ENCODE assay signal across 10 cellular contexts in the genomic region with DNA sequence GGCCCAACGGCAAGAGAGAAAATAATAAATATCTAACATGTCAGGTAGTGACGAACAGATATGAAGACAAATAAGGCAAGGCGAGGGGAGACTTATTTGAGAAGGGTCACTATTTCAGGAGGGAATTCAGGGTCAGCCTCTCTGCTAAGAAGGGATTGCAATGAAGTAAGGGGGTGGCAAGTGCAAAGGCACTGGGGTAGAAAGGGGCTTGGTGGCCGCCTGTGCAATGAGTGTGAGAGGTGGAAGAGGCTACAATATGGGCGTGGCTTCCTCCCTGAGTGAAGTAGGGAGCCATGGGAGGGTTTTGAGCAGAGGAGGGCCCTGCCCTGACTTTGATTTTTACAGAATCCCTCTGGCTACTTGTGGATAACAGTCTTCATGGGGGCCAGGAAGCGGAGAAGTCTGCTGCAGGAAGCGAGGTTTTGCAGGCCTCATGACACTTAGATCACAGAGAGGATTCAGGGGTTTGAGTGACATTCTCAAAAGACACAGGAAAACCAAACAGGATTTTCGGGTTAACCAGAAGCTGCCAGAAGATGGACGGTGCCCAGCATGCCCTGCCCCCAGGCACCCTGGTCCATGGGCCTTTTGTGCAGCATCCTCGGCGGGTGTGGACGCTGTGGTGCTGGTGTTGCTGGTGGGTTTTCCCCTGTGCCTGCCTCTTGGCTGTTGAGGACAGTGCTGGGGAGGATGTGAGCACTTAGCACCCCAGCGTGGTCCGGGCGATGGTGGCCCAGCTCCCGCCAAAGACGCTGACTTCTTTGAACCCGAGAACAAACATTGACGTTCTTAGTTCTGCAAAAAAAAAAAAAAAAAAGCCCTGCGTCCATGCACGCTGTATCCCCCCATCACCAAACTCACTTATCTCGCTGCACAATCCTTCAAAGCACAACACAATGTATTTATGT.
DNase-seq lines count a peak whose midpoint lies in the region; ATAC-seq and TF ChIP-seq lines count a peak whose summit lies in the region.
"Had no signal": no experiment of that assay in that cellular context is flagged by ENCODE, and none has a peak within 500 bp of the region (broad histone marks: within the 10 kb centered on the region; RNA-seq: fewer than 3 reads in every experiment).

No MANE protein-coding gene starts in this region.

- H3K4me3 Mint-ChIP-seq in endothelial cell (ENCODE audit: unreplicated experiment): no peak overlapping the region
- H3K4me3 Mint-ChIP-seq in stimulated activated effector memory CD8-positive, alpha-beta T cell treated with anti-CD3 and anti-CD28 coated beads, Interleukin-12 subunit alpha, Interleukin-12 subunit beta, amount 100 ng/mL, for 72 hours: peak overlapping the region; percentile 52

- peak; percentile 94 for ATAC-seq in stimulated activated effector memory CD8-positive, alpha-beta T cell treated with anti-CD3 and anti-CD28 coated beads, Interleukin-12 subunit alpha, Interleukin-12 subunit beta, amount 100 ng/mL, for 72 hours
- ATAC-seq in GM19455 (IDR thresholded peaks at IDR 0.05; ENCODE audit: unreplicated experiment) (no peak), HG03378 (IDR thresholded peaks at IDR 0.05; ENCODE audit: unreplicated experiment) (no peak)

- no peak for TF ChIP-seq POLR2A in esophagus muscularis mucosa (IDR thresholded peaks at IDR 0.05; ENCODE audit: low read depth)

- no peaks in the 10 kb centered on the region for H3K27me3 ChIP-seq in esophagus muscularis mucosa
- H3K27me3 ChIP-seq: vagina had no signal

- H3K4me1 Mint-ChIP-seq in endothelial cell (ENCODE audit: unreplicated experiment): peaks cover 55% of the 10 kb centered on the region
- peaks cover 77% of the 10 kb centered on the region for H3K4me1 Mint-ChIP-seq in stimulated activated effector memory CD8-positive, alpha-beta T cell treated with anti-CD3 and anti-CD28 coated beads, Interleukin-12 subunit alpha, Interleukin-12 subunit beta, amount 100 ng/mL, for 72 hours

- H3K9me3 ChIP-seq in esophagus muscularis mucosa: no peaks in the 10 kb centered on the region
- H3K9me3 ChIP-seq: vagina had no signal

- intact Hi-C loops in esophagus muscularis mucosa (cut with DNase I): no loop called here

- no peak for TF ChIP-seq EP300 in esophagus muscularis mucosa (IDR thresholded peaks at IDR 0.05)

- peak overlapping the region; percentile 70 for H3K27ac Mint-ChIP-seq in endothelial cell (ENCODE audit: unreplicated experiment)
- H3K27ac Mint-ChIP-seq in stimulated activated effector memory CD8-positive, alpha-beta T cell treated with anti-CD3 and anti-CD28 coated beads, Interleukin-12 subunit alpha, Interleukin-12 subunit beta, amount 100 ng/mL, for 72 hours: peak overlapping the region; percentile 32

- CTCF ChIA-PET in GM10248 (lab: Yijun Ruan, JAX): no interaction called here

- H3K9me3 Mint-ChIP-seq in endothelial cell (ENCODE audit: unreplicated experiment): no peaks in the 10 kb centered on the region
- H3K9me3 Mint-ChIP-seq in stimulated activated effector memory CD8-positive, alpha-beta T cell treated with anti-CD3 and anti-CD28 coated beads, Interleukin-12 subunit alpha, Interleukin-12 subunit beta, amount 100 ng/mL, for 72 hours: no peaks in the 10 kb centered on the region

- 69% methylated on average over 22 of the region's 22 CpGs for WGBS in esophagus muscularis mucosa

- POLR2A ChIA-PET in GM10248 (lab: Yijun Ruan, JAX): no interaction called here

- no peak overlapping the region for H3K27ac ChIP-seq in esophagus muscularis mucosa (replicated peaks in 1 of 4)
- H3K27ac ChIP-seq: vagina, VCaP had no signal

- peaks cover 11% of the 10 kb centered on the region for H3K27me3 Mint-ChIP-seq in endothelial cell (ENCODE audit: unreplicated experiment)

- peaks cover 4% of the 10 kb centered on the region for H3K36me3 Mint-ChIP-seq in endothelial cell (ENCODE audit: low read depth, unreplicated experiment)
- no peaks in the 10 kb centered on the region for H3K36me3 Mint-ChIP-seq in stimulated activated effector memory CD8-positive, alpha-beta T cell treated with anti-CD3 and anti-CD28 coated beads, Interleukin-12 subunit alpha, Interleukin-12 subunit beta, amount 100 ng/mL, for 72 hours

- H3K36me3 ChIP-seq in esophagus muscularis mucosa: no peaks in the 10 kb centered on the region
- H3K36me3 ChIP-seq: vagina had no signal

- TF ChIP-seq CTCF in endothelial cell (IDR thresholded peaks at IDR 0.05; ENCODE audit: unreplicated experiment) (no peak), esophagus muscularis mucosa (IDR thresholded peaks at IDR 0.05) (no peak), GM10248 (IDR thresholded peaks at IDR 0.05; ENCODE audit: control extremely low read depth, extremely low read depth, low read depth, missing control alignments) (no peak)

- no peak overlapping the region for H3K4me3 ChIP-seq in esophagus muscularis mucosa
- H3K4me3 ChIP-seq: vagina had no signal

- H3K4me1 ChIP-seq in esophagus muscularis mucosa: peaks cover 10 to 29% (median 17%) of the 10 kb centered on the region in 4 donors

- DNase-seq in NK-92 (lab: John Stamatoyannopoulos, UW; ENCODE audit: unreplicated experiment) (peak; percentile 22), endothelial cell (ENCODE audit: low spot score) (peak; percentile 17), esophagus muscularis mucosa (ENCODE audit: extremely low spot score) (no peak), GM10248 (ENCODE audit: extremely low spot score) (no peak)
- DNase-seq in activated CD8-positive, alpha-beta memory T cell treated with anti-CD3 and anti-CD28 coated beads, Interleukin-2, amount 50 U/mL, for 1 hour (ENCODE audit: extremely low read depth): peak; percentile 32
- peak; percentile 55 to 89 for DNase-seq in stimulated activated effector memory CD8-positive, alpha-beta T cell treated with anti-CD3 and anti-CD28 coated beads, Interleukin-12 subunit alpha, Interleukin-12 subunit beta, amount 100 ng/mL, for 72 hours (ENCODE audit: low spot score in 2 of 2)

Comparison
In these comparisons a context has a peak if more than half of its experiments do, and no peak if none do; other contexts are left out.
1. DNase-seq: peak in NK-92 (single experiment), activated CD8-positive, alpha-beta memory T cell treated with anti-CD3 and anti-CD28 coated beads, Interleukin-2, amount 50 U/mL, for 1 hour (single experiment), endothelial cell (single experiment) and stimulated activated effector memory CD8-positive, alpha-beta T cell treated with anti-CD3 and anti-CD28 coated beads, Interleukin-12 subunit alpha, Interleukin-12 subunit beta, amount 100 ng/mL, for 72 hours (2 of 2); none in esophagus muscularis mucosa (single experiment) and GM10248 (single experiment).